16 cellular contexts compared by ENCODE assay signal in genomic region chr16:79049040-79049439, GRCh38.
"Had no signal": no experiment of that assay in that cellular context is flagged by ENCODE, and none has a peak within 500 bp of the region (broad histone marks: within the 10 kb centered on the region; RNA-seq: fewer than 3 reads in every experiment).

No MANE protein-coding gene starts in this region.

- DNase-seq: effector CD4-positive, alpha-beta T cell; foreskin melanocyte; head of caudate nucleus; kidney; left cardiac atrium; left ventricle myocardium inferior; lower lobe of right lung; natural killer cell; ovary; small intestine; stimulated activated CD4-positive, alpha-beta T cell treated with anti-CD3 and anti-CD28 coated beads, Interleukin-2, amount 100 ng/mL, for 48 hours; stimulated activated naive CD4-positive, alpha-beta T cell treated with Interleukin-2 at 50 U/mL for 16 hours; upper lobe of right lung had no signal

- H3K4me3 ChIP-seq: coronary artery, hepatocyte, left ventricle myocardium inferior, lower lobe of right lung, ovary, right atrium auricular region, upper lobe of right lung had no signal

- H3K79me2 ChIP-seq: hepatocyte had no signal

- H3K9me3 ChIP-seq: left ventricle myocardium inferior, lower lobe of right lung, ovary, right atrium auricular region, upper lobe of right lung had no signal

- H3K27me3 ChIP-seq: hepatocyte, ovary, right atrium auricular region, upper lobe of right lung had no signal

- ATAC-seq: left cardiac atrium, lower lobe of right lung, natural killer cell, upper lobe of right lung had no signal

- H2AFZ ChIP-seq: hepatocyte had no signal

- H3K4me2 ChIP-seq: hepatocyte had no signal

- H3K36me3 ChIP-seq: left ventricle myocardium inferior, lower lobe of right lung, ovary, right atrium auricular region, upper lobe of right lung had no signal

- FAIRE-seq: kidney, small intestine had no signal

- H3K4me1 ChIP-seq: left ventricle myocardium inferior, lower lobe of right lung, right atrium auricular region, upper lobe of right lung had no signal

- H3K27ac ChIP-seq: coronary artery, hepatocyte, left ventricle myocardium inferior, lower lobe of right lung, ovary, right atrium auricular region, upper lobe of right lung had no signal
